ENCODE assay signal across 25 cellular contexts in genomic region chr4:127007336-127007735, GRCh38.
"Had no signal": no experiment of that assay in that cellular context is flagged by ENCODE, and none has a peak within 500 bp of the region (broad histone marks: within the 10 kb centered on the region; RNA-seq: fewer than 3 reads in every experiment).

No MANE protein-coding gene starts in this region.

- H3K4me3 ChIP-seq: left ventricle myocardium inferior, lung, mucosa of descending colon, psoas muscle, right atrium auricular region, right lobe of liver, smooth muscle cell, tibial nerve, uterus had no signal

- H3K36me3 Mint-ChIP-seq: mesothelial cell of epicardium; naive thymus-derived CD4-positive, alpha-beta T cell; natural killer cell treated with Interleukin-12 subunit alpha and Interleukin-12 subunit beta and Interleukin-15 and Interleukin-18, amount 100 ng/mL, for 72 hours; stimulated activated memory B cell treated with anti-CD40 and anti-IgM and Interleukin-4, amounts not matched to agents 10 μg/mL and 1 μg/mL and 100 μg/mL, for 72 hours; type B pancreatic cell had no signal

- H3K4me1 ChIP-seq: left ventricle myocardium inferior, parathyroid adenoma, psoas muscle, right atrium auricular region, right lobe of liver, tibial nerve, uterus had no signal

- H3K36me3 ChIP-seq: left ventricle myocardium inferior, right atrium auricular region, right lobe of liver, tibial nerve, uterus had no signal

- H3K4me3 Mint-ChIP-seq: mesothelial cell of epicardium; naive thymus-derived CD4-positive, alpha-beta T cell; natural killer cell treated with Interleukin-12 subunit alpha and Interleukin-12 subunit beta and Interleukin-15 and Interleukin-18, amount 100 ng/mL, for 72 hours; stimulated activated memory B cell treated with anti-CD40 and anti-IgM and Interleukin-4, amounts not matched to agents 10 μg/mL and 1 μg/mL and 100 μg/mL, for 72 hours; stimulated activated naive CD8-positive, alpha-beta T cell treated with anti-CD3 and anti-CD28 coated beads, Interleukin-15, amount 100 ng/mL, for 72 hours; type B pancreatic cell had no signal

- H3K9ac ChIP-seq: parathyroid adenoma had no signal

- DNase-seq: left colon; left ventricle myocardium inferior; mesendoderm; mucosa of descending colon; naive thymus-derived CD4-positive, alpha-beta T cell; nucleus accumbens; psoas muscle; right lobe of liver; stimulated activated CD4-positive, alpha-beta T cell treated with anti-CD3 and anti-CD28 coated beads, Interleukin-1b, Interleukin-23, amount 100 ng/mL, for 48 hours; stimulated activated CD4-positive, alpha-beta T cell treated with anti-CD3 and anti-CD28 coated beads, Interleukin-2, amount 100 ng/mL, for 48 hours; stimulated activated CD4-positive, alpha-beta T cell treated with anti-CD3 and anti-CD28 coated beads, Interleukin-4, amount 100 ng/mL, for 4 hours; stimulated activated CD8-positive, alpha-beta memory T cell treated with anti-CD3 and anti-CD28 coated beads, Interleukin-4, amount 100 ng/mL, for 48 hours; stimulated activated naive CD4-positive, alpha-beta T cell treated with Interleukin-2 at 50 U/mL for 16 hours; stimulated activated naive CD8-positive, alpha-beta T cell treated with anti-CD3 and anti-CD28 coated beads, Interleukin-15, amount 100 ng/mL, for 72 hours; substantia nigra; uterus had no signal

- H3K27ac ChIP-seq: left ventricle myocardium inferior, parathyroid adenoma, psoas muscle, right atrium auricular region, right lobe of liver, tibial nerve, uterus had no signal

- ATAC-seq: left colon; mucosa of descending colon; naive thymus-derived CD4-positive, alpha-beta T cell; natural killer cell treated with Interleukin-12 subunit alpha and Interleukin-12 subunit beta and Interleukin-15 and Interleukin-18, amount 100 ng/mL, for 72 hours; psoas muscle; right lobe of liver; stimulated activated memory B cell treated with anti-CD40 and anti-IgM and Interleukin-4, amounts not matched to agents 10 μg/mL and 1 μg/mL and 100 μg/mL, for 72 hours; stimulated activated naive CD8-positive, alpha-beta T cell treated with anti-CD3 and anti-CD28 coated beads, Interleukin-15, amount 100 ng/mL, for 72 hours had no signal

- H3K27me3 Mint-ChIP-seq: naive thymus-derived CD4-positive, alpha-beta T cell; natural killer cell treated with Interleukin-12 subunit alpha and Interleukin-12 subunit beta and Interleukin-15 and Interleukin-18, amount 100 ng/mL, for 72 hours; stimulated activated memory B cell treated with anti-CD40 and anti-IgM and Interleukin-4, amounts not matched to agents 10 μg/mL and 1 μg/mL and 100 μg/mL, for 72 hours; stimulated activated naive CD8-positive, alpha-beta T cell treated with anti-CD3 and anti-CD28 coated beads, Interleukin-15, amount 100 ng/mL, for 72 hours; type B pancreatic cell had no signal

- H3K9me3 ChIP-seq: left ventricle myocardium inferior, psoas muscle, right atrium auricular region, right lobe of liver, tibial nerve, uterus had no signal

- H2AFZ ChIP-seq: parathyroid adenoma had no signal

- H3K4me2 ChIP-seq: smooth muscle cell had no signal

- H3K9me3 Mint-ChIP-seq: mesothelial cell of epicardium, type B pancreatic cell had no signal

- H3K27me3 ChIP-seq: right atrium auricular region, right lobe of liver, tibial nerve, uterus had no signal

- H3K4me1 Mint-ChIP-seq: stimulated activated memory B cell treated with anti-CD40 and anti-IgM and Interleukin-4, amounts not matched to agents 10 μg/mL and 1 μg/mL and 100 μg/mL, for 72 hours; stimulated activated naive CD8-positive, alpha-beta T cell treated with anti-CD3 and anti-CD28 coated beads, Interleukin-15, amount 100 ng/mL, for 72 hours had no signal

- H3K79me2 ChIP-seq: parathyroid adenoma had no signal

- H3K27ac Mint-ChIP-seq: mesothelial cell of epicardium; naive thymus-derived CD4-positive, alpha-beta T cell; natural killer cell treated with Interleukin-12 subunit alpha and Interleukin-12 subunit beta and Interleukin-15 and Interleukin-18, amount 100 ng/mL, for 72 hours; stimulated activated memory B cell treated with anti-CD40 and anti-IgM and Interleukin-4, amounts not matched to agents 10 μg/mL and 1 μg/mL and 100 μg/mL, for 72 hours; stimulated activated naive CD8-positive, alpha-beta T cell treated with anti-CD3 and anti-CD28 coated beads, Interleukin-15, amount 100 ng/mL, for 72 hours; type B pancreatic cell had no signal
